ENCODE assay signal across 1 cellular context in genomic region chr1:51346086-51346942, GRCh38.
A peak's percentile ranks its signal among the peaks of the same experiment; 100 is the strongest.
TF ChIP-seq lines count a peak whose summit lies in the region.

No MANE protein-coding gene starts in this region.

TF ChIP-seq in K562, 482 proteins besides CTCF, POLR2A, EP300 and RAD21 (continued from another document):
- TF ChIP-seq DEAF1 (CRISPR knock-in tag; IDR thresholded peaks at IDR 0.05) (no peak), E2F5 (CRISPR knock-in tag; IDR thresholded peaks at IDR 0.05) (no peak), HDAC2 (IDR thresholded peaks at IDR 0.05) (no peak), RBM25 (IDR thresholded peaks at IDR 0.05; ENCODE audit: low read depth, low read length, severe bottlenecking) (peak; percentile 26), ZNF347 (CRISPR knock-in tag; IDR thresholded peaks at IDR 0.05; ENCODE audit: low read depth) (no peak), GTF3C2 (IDR thresholded peaks at IDR 0.05; ENCODE audit: borderline replicate concordance, extremely low read depth, insufficient read length) (peak; percentile 32), ZFP36 (IDR thresholded peaks at IDR 0.05; ENCODE audit: low read depth, low read length, partially characterized antibody) (peak; percentile 99), TGIF2 (CRISPR knock-in tag; IDR thresholded peaks at IDR 0.05) (no peak), GMEB1 (CRISPR knock-in tag; IDR thresholded peaks at IDR 0.05) (no peak), GATAD2A (IDR thresholded peaks at IDR 0.05) (no peak), C11orf30 (IDR thresholded peaks at IDR 0.05; ENCODE audit: low read depth) (no peak), ZNF3 (CRISPR knock-in tag; IDR thresholded peaks at IDR 0.05) (no peak), NUFIP1 (IDR thresholded peaks at IDR 0.05; ENCODE audit: partially characterized antibody) (no peak), ESRRA (IDR thresholded peaks at IDR 0.05; ENCODE audit: borderline replicate concordance, low read depth) (0 out of 2 replicates have a peak, but pooled peaks have one; percentile 50), IFI16 (CRISPR knock-in tag; IDR thresholded peaks at IDR 0.05) (no peak), ZBTB17 (CRISPR knock-in tag; IDR thresholded peaks at IDR 0.05) (no peak), FOXJ2 (tag; IDR thresholded peaks at IDR 0.05) (peak; percentile 51; the same call in 1 of the 2 replicates), ZNF583 (CRISPR knock-in tag; IDR thresholded peaks at IDR 0.05) (no peak), CEBPB (tag; IDR thresholded peaks at IDR 0.05) (peak; percentile 44), ZNF436 (CRISPR knock-in tag; IDR thresholded peaks at IDR 0.05) (peak; percentile 89), JUNB (CRISPR knock-in tag; conservative IDR thresholded peaks at IDR 0.05) (no peak), ADNP (tag; IDR thresholded peaks at IDR 0.05) (0 out of 2 replicates have a peak, but pooled peaks have one; percentile 13), NR3C1 (CRISPR knock-in tag; IDR thresholded peaks at IDR 0.05) (0 out of 2 replicates have a peak, but pooled peaks have one; percentile 22), NFIX (CRISPR knock-in tag; IDR thresholded peaks at IDR 0.05; ENCODE audit: low read depth) (no peak), ZNF175 (CRISPR knock-in tag; IDR thresholded peaks at IDR 0.05; ENCODE audit: low read depth) (no peak), SMAD1 (IDR thresholded peaks at IDR 0.05; ENCODE audit: low read depth, low read length, partially characterized antibody) (no peak), RBM15 (IDR thresholded peaks at IDR 0.05; ENCODE audit: insufficient read depth, low read length) (no peak), HNRNPLL (IDR thresholded peaks at IDR 0.05; ENCODE audit: low read depth, low read length, poor library complexity, severe bottlenecking) (no peak), PURB (CRISPR knock-in tag; IDR thresholded peaks at IDR 0.05; ENCODE audit: low read depth) (no peak)
